8 cellular contexts compared by ENCODE assay signal in the genomic region with DNA sequence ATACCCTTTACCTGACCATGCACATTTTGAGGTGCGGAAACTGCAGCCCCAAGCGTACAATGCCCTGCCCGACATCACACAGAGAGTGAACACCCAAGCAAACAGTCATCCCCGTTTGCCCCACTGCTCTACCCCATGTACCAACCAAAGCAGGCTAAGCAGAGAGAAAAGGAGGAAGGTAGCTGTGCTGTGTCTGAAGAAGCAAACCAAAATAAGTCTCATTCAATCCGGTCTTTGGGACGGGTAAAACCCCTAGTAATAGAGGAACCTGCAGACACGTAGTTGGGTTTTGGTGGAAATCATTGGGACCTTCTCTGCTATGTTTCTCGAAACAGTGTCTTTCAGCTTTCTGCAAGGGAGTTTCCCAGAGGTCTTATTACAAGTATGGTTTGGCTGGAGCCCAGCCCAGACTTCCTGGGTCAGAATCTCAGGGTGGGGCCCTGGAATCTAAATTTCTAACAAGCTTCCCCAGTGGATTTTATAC.
DNase-seq lines count a peak whose midpoint lies in the region; ATAC-seq and TF ChIP-seq lines count a peak whose summit lies in the region.

No MANE protein-coding gene starts in this region.

- no peak for TF ChIP-seq CTCF in PC-3 (conservative IDR thresholded peaks at IDR 0.05; ENCODE audit: low read depth, low read length)
- TF ChIP-seq CTCF in endothelial cell (IDR thresholded peaks at IDR 0.05; ENCODE audit: unreplicated experiment): no peak

- intact Hi-C loops in PC-3 (cut with micrococcal nuclease): loop anchor here (1.0 to 5.0 kb wide), 10 partner anchors 24 to 351 kb away; a partner anchor contains a TSS
- intact Hi-C loops in left colon (cut with DNase I, micrococcal nuclease): no loop called here

- no peaks in the 10 kb centered on the region for H3K36me3 ChIP-seq in PC-3 (ENCODE audit: low read depth, low read length)

- peak overlapping the region; percentile 91 for H3K27ac ChIP-seq in PC-3 (ENCODE audit: low read length)

- POLR2A ChIA-PET in PC-3 (lab: Charles Lee; ENCODE audit: unreplicated experiment): interaction anchor here (0.6 to 1.3 kb wide), 9 partner anchors 31 to 170 kb away, joined by 3 to 9 read pairs (median 4); no protein-coding TSS in a partner anchor

- H2AFZ ChIP-seq in PC-3 (ENCODE audit: low read length): peak overlapping the region; percentile 58

- DNase-seq in EH (ENCODE audit: low read depth) (peak; percentile 52), PC-3 (peak; percentile 81), left colon (peak; percentile 80 to 82), pons (ENCODE audit: low spot score) (no peak), SHP77 treated with DMSO at 0.1 percent for 48 hours (lab: John Stamatoyannopoulos, UW) (no peak), endothelial cell (ENCODE audit: low spot score) (no peak), GM19240 (ENCODE audit: insufficient read length, low spot score) (no peak)

- ATAC-seq in GM21529 (IDR thresholded peaks at IDR 0.05; ENCODE audit: unreplicated experiment): peak; percentile 83
- peak; percentile 86 for ATAC-seq in PC-3
- peak; percentile 87 for ATAC-seq in left colon

- CTCF ChIA-PET in PC-3 (lab: Charles Lee): interaction anchor here (1.0 kb wide), 1 partner anchor 344 kb away, joined by 3 read pairs; no protein-coding TSS in a partner anchor

- peaks cover 41% of the 10 kb centered on the region for H3K4me1 Mint-ChIP-seq in endothelial cell (ENCODE audit: unreplicated experiment)

- H3K4me2 ChIP-seq in PC-3 (ENCODE audit: low read length): peak overlapping the region; percentile 90

- no peaks in the 10 kb centered on the region for H3K27me3 ChIP-seq in PC-3 (ENCODE audit: low read length)

- no peaks in the 10 kb centered on the region for H3K9me2 ChIP-seq in PC-3 (replicated peaks; ENCODE audit: low read length)

- H3K4me1 ChIP-seq in PC-3 (ENCODE audit: insufficient read depth, low read length): peaks cover 35% of the 10 kb centered on the region

- H3K9me3 ChIP-seq in PC-3 (ENCODE audit: low read length): no peaks in the 10 kb centered on the region

- peak overlapping the region; percentile 66 for H3K4me3 ChIP-seq in PC-3 (ENCODE audit: low read length)

- no peak overlapping the region for H3K27ac Mint-ChIP-seq in endothelial cell (ENCODE audit: unreplicated experiment)

- BruUV-seq in PC-3 (replicated peaks; lab: Mats Ljungman, UMichigan): no TSS peak

- no peaks in the 10 kb centered on the region for H3K79me2 ChIP-seq in PC-3 (ENCODE audit: low read length)

- peaks cover 6% of the 10 kb centered on the region for H3F3A ChIP-seq in PC-3 (ENCODE audit: low read length, unreplicated experiment)

- H3K9ac ChIP-seq in PC-3 (ENCODE audit: low read length): peak overlapping the region; percentile 69

- H4K20me1 ChIP-seq in PC-3 (ENCODE audit: low read length): no peaks in the 10 kb centered on the region

- no peaks in the 10 kb centered on the region for H3K9me3 Mint-ChIP-seq in endothelial cell (ENCODE audit: unreplicated experiment)

- H3K4me3 Mint-ChIP-seq in endothelial cell (ENCODE audit: unreplicated experiment): no peak overlapping the region

- no peaks in the 10 kb centered on the region for H3K36me3 Mint-ChIP-seq in endothelial cell (ENCODE audit: low read depth, unreplicated experiment)

- peaks cover 3% of the 10 kb centered on the region for H3K27me3 Mint-ChIP-seq in endothelial cell (ENCODE audit: unreplicated experiment)

Comparison
In these comparisons a context has a peak if more than half of its experiments do, and no peak if none do; other contexts are left out.
1. DNase-seq: peak in EH (single experiment), PC-3 (single experiment) and left colon (2 of 2); none in pons (single experiment), SHP77 treated with DMSO at 0.1 percent for 48 hours (single experiment), endothelial cell (single experiment) and GM19240 (single experiment).
2. Peak in every context shown above with its lines, with median percentiles within 50 percentile points of each other: ATAC-seq.